In the genomic region with DNA sequence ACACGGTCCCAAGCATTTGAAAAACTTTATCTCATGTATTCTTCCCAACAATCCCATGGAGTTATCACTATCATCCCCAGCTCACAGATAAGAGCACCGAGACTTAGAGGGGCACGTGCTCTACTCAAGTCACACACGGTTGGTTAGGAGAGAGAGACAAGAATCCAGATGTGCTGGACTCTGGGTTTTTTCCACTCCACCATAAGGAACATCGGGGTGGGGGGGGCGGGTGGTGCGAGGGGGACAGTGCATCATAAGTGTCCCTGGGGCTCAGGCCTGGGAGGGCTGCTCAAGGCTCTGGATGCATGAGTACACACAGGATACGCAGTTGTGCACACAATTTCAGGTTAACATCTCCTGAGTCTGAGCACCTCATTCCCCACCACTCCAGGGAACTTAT, we compare ENCODE assay signal across 10 cellular contexts. TPM values are rescaled to one million over a fixed set of nuclear protein-coding genes. Genes with fewer than 3 reads are reported as not detected.
DNase-seq lines count a peak whose midpoint lies in the region; ATAC-seq and TF ChIP-seq lines count a peak whose summit lies in the region.
"Had no signal": no experiment of that assay in that cellular context is flagged by ENCODE, and none has a peak within 500 bp of the region (broad histone marks: within the 10 kb centered on the region; RNA-seq: fewer than 3 reads in every experiment).

No MANE protein-coding gene starts in this region.

- peak overlapping the region; percentile 69 for H3K4me3 ChIP-seq in ACC112 (ENCODE audit: low read depth, low read length)
- peak overlapping the region; percentile 56 for H3K4me3 ChIP-seq in WI38 (ENCODE audit: low read depth, low read length)
- peak overlapping the region; percentile 62 for H3K4me3 ChIP-seq in fibroblast of the aortic adventitia (ENCODE audit: low read depth, low read length)
- H3K4me3 ChIP-seq in ovary: peak overlapping the region; percentile 33
- H3K4me3 ChIP-seq in neural progenitor cell: no peak overlapping the region

- H3K4me2 ChIP-seq in neural progenitor cell: no peak overlapping the region

- peaks cover 16% of the 10 kb centered on the region for H3K36me3 Mint-ChIP-seq in neural progenitor cell

- peaks cover 3% of the 10 kb centered on the region for H3K27me3 Mint-ChIP-seq in neural progenitor cell (ENCODE audit: insufficient read depth, low read depth)

- peak overlapping the region; percentile 95 for H3K27ac ChIP-seq in ACC112 (ENCODE audit: low read depth, low read length)
- peak overlapping the region; percentile 83 to 95 for H3K27ac ChIP-seq in ovary
- H3K27ac ChIP-seq in neural progenitor cell: no peak overlapping the region

- peaks cover 8% of the 10 kb centered on the region for H3F3A ChIP-seq in neural progenitor cell (ENCODE audit: low read depth)

- WGBS in ovary, 3 donors: 15 to 19% (median 16%) methylated on average over 8 of the region's 8 CpGs

- H3K27me3 ChIP-seq in ACC112 (ENCODE audit: insufficient read depth, low read length) (no peaks in the 10 kb centered on the region), ovary (no peaks in the 10 kb centered on the region), neural progenitor cell (no peaks in the 10 kb centered on the region)

- H2AFZ ChIP-seq in ACC112 (ENCODE audit: low read length, unreplicated experiment): no peak overlapping the region
- H2AFZ ChIP-seq in neural progenitor cell (replicated peaks): no peak overlapping the region

- H3K4me3 Mint-ChIP-seq in neural progenitor cell: no peak overlapping the region

- peaks cover 57% of the 10 kb centered on the region for H4K20me1 ChIP-seq in neural progenitor cell (ENCODE audit: low read depth)

- no peaks in the 10 kb centered on the region for H3K36me3 ChIP-seq in ACC112 (ENCODE audit: insufficient read depth, low read length)
- no peaks in the 10 kb centered on the region for H3K36me3 ChIP-seq in ovary
- no peaks in the 10 kb centered on the region for H3K36me3 ChIP-seq in neural progenitor cell

- no peak for ATAC-seq in HG03159 (IDR thresholded peaks at IDR 0.05; ENCODE audit: unreplicated experiment)

- H3K27ac Mint-ChIP-seq in neural progenitor cell: no peak overlapping the region

- no peak for TF ChIP-seq CTCF in WI38 (IDR thresholded peaks at IDR 0.05; ENCODE audit: low read depth, low read length)
- TF ChIP-seq CTCF in fibroblast of the aortic adventitia (IDR thresholded peaks at IDR 0.05; ENCODE audit: insufficient read depth, low read length): no peak
- TF ChIP-seq CTCF in ovary (IDR thresholded peaks at IDR 0.05): no peak
- no peak for TF ChIP-seq CTCF in neural progenitor cell (IDR thresholded peaks at IDR 0.05)

- no peak for TF ChIP-seq EP300 in ovary (IDR thresholded peaks at IDR 0.05)

- no peak overlapping the region for H3K9ac ChIP-seq in neural progenitor cell

- H3K4me1 Mint-ChIP-seq in neural progenitor cell: peaks cover 31% of the 10 kb centered on the region

- H3K4me1 ChIP-seq in ACC112 (ENCODE audit: control insufficient read depth, insufficient read depth, low read length, unreplicated experiment): peaks cover 64% of the 10 kb centered on the region
- H3K4me1 ChIP-seq in ovary (ENCODE audit: insufficient read depth): peaks cover 40% of the 10 kb centered on the region
- H3K4me1 ChIP-seq in neural progenitor cell: peaks cover 25% of the 10 kb centered on the region

- DNase-seq in fibroblast of the aortic adventitia (ENCODE audit: low read depth) (no peak), ovary (no peak), HPDE6-E6E7 (ENCODE audit: extremely low spot score) (no peak), neural progenitor cell (ENCODE audit: low spot score) (no peak)
- DNase-seq in effector CD4-positive, alpha-beta T cell: no peak

- intact Hi-C loops in ovary (cut with DNase I): no loop called here

- no peak for TF ChIP-seq POLR2A in ovary (IDR thresholded peaks at IDR 0.05)

- H3K9me3 Mint-ChIP-seq in neural progenitor cell: no peaks in the 10 kb centered on the region

- H3K9me3 ChIP-seq in ovary (no peaks in the 10 kb centered on the region), neural progenitor cell (ENCODE audit: low read depth) (no peaks in the 10 kb centered on the region)

- peaks cover 89% of the 10 kb centered on the region for H3K79me2 ChIP-seq in ACC112 (ENCODE audit: control insufficient read depth, insufficient read depth, low read length, unreplicated experiment)
- peaks cover 96% of the 10 kb centered on the region for H3K79me2 ChIP-seq in neural progenitor cell (ENCODE audit: low read depth)

RNA-seq across cellular contexts. Expression of a gene that starts 7.4 kb away (rescaled TPM):
- total RNA-seq in fibroblast of the aortic adventitia (ENCODE audit: low replicate concordance) (35.5 and 41.8 TPM in 2 replicates), ovary (100 to 1,000 TPM in 5 of 7 donors, 10 to 100 TPM in 2; 82.4 to 171 (median 120) TPM), neural progenitor cell (ENCODE audit: low replicate concordance) (10.8 and 28.9 TPM in 2 replicates)
- 100 to 1,000 TPM in 1 of 2 donors, 10 to 100 TPM in 1; 59.0 to 106 TPM for polyA plus RNA-seq in ovary

RNA-seq across cellular contexts. Expression of a gene that starts 42.8 kb away (rescaled TPM):
- 1.1 TPM in 1 of 2 replicates, not detected in the other for total RNA-seq in fibroblast of the aortic adventitia (ENCODE audit: low replicate concordance)
- total RNA-seq in ovary: under 1 TPM in 1 of 7 donors, not detected in 6; 0.25 TPM
- polyA plus RNA-seq in ovary: not detected
- not detected in 2 replicates for total RNA-seq in neural progenitor cell (ENCODE audit: low replicate concordance)
- total RNA-seq: cerebellum, pulmonary artery endothelial cell had no signal
